Comparison of ENCODE assay signal across 8 cellular contexts in genomic region chr16:21953541-21953902, GRCh38. TPM values are rescaled to one million over a fixed set of nuclear protein-coding genes. Genes with fewer than 3 reads are reported as not detected.
DNase-seq lines count a peak whose midpoint lies in the region; ATAC-seq and TF ChIP-seq lines count a peak whose summit lies in the region.

No MANE protein-coding gene starts in this region.

- TF ChIP-seq CTCF in CD14-positive monocyte (IDR thresholded peaks at IDR 0.05) = no peak
- TF ChIP-seq CTCF in VCaP (conservative IDR thresholded peaks at IDR 0.05) = no peak
- no peak for TF ChIP-seq CTCF in heart left ventricle (IDR thresholded peaks at IDR 0.05)

- H3K9ac ChIP-seq in skeletal muscle satellite cell (ENCODE audit: low read depth, low read length) = peak overlapping the region; percentile 97

- H3K27ac ChIP-seq in VCaP (peak overlapping the region; percentile 94), heart left ventricle (peak overlapping the region; percentile 94 to 99 (median 97))

- peaks cover 12% of the 10 kb centered on the region for H3K36me3 ChIP-seq in H7 (replicated peaks; ENCODE audit: control insufficient read depth, insufficient read depth, low read length)
- H3K36me3 ChIP-seq in heart left ventricle = peaks cover 0 to 33% (median 25%) of the 10 kb centered on the region in 9 donors
- H3K36me3 ChIP-seq in skeletal muscle satellite cell (ENCODE audit: insufficient read depth, low read length) = peaks cover 18% of the 10 kb centered on the region

- H3K9me3 Mint-ChIP-seq in CD14-positive monocyte = no peaks in the 10 kb centered on the region

- DNase-seq in CD14-positive monocyte (ENCODE audit: low spot score) (no peak), H7 (peak; percentile 42), heart left ventricle (no peak), NCI-H1694 treated with DMSO at 0.1 percent for 48 hours (lab: John Stamatoyannopoulos, UW) (no peak), occipital lobe (lab: John Stamatoyannopoulos, UW) (no peak), SIG-M5 treated with dmso at 0.1 percent for 504 hours (lab: John Stamatoyannopoulos, UW; ENCODE audit: unreplicated experiment) (no peak)

- H3K27me3 Mint-ChIP-seq in CD14-positive monocyte (ENCODE audit: low read depth in 3 of 3) = no peaks in the 10 kb centered on the region

- H3K4me3 ChIP-seq in H7 (ENCODE audit: insufficient read depth, low read depth, low read length) (peak overlapping the region; percentile 93), heart left ventricle (peak overlapping the region; percentile 52 to 97 (median 84)), skeletal muscle satellite cell (ENCODE audit: low read length) (peak overlapping the region; percentile 93)

- H3K4me3 Mint-ChIP-seq in CD14-positive monocyte = peak overlapping the region; percentile 95 to 99

- peaks cover 32% of the 10 kb centered on the region for H3K4me1 Mint-ChIP-seq in CD14-positive monocyte

- peaks cover 29 to 31% of the 10 kb centered on the region in 2 donors for H3K36me3 Mint-ChIP-seq in CD14-positive monocyte

- H3K9me3 ChIP-seq in heart left ventricle (no peaks in the 10 kb centered on the region), skeletal muscle satellite cell (replicated peaks; ENCODE audit: low read length) (no peaks in the 10 kb centered on the region)

- TF ChIP-seq POLR2A in heart left ventricle (IDR thresholded peaks at IDR 0.05) = no peak

- peaks cover 0 to 61% (median 40%) of the 10 kb centered on the region in 12 donors for H3K4me1 ChIP-seq in heart left ventricle
- peaks cover 14% of the 10 kb centered on the region for H3K4me1 ChIP-seq in skeletal muscle satellite cell (ENCODE audit: control insufficient read depth, insufficient read depth, low read length)

- H3K4me2 ChIP-seq in skeletal muscle satellite cell (ENCODE audit: low read length) = peak overlapping the region; percentile 84

- peak overlapping the region; percentile 98 to 100 (median 99) for H3K27ac Mint-ChIP-seq in CD14-positive monocyte

- WGBS in heart left ventricle, 4 donors = 0% methylated on average over 12 to 15 of the region's 15 CpGs

- H3K27me3 ChIP-seq in H7 (ENCODE audit: control insufficient read depth, insufficient read depth, low read length) = no peaks in the 10 kb centered on the region
- H3K27me3 ChIP-seq in heart left ventricle = no peaks in the 10 kb centered on the region
- H3K27me3 ChIP-seq in skeletal muscle satellite cell (ENCODE audit: control insufficient read depth, insufficient read depth, low read length) = no peaks in the 10 kb centered on the region

- intact Hi-C loops in CD14-positive monocyte (cut with micrococcal nuclease) (loop anchor here in 1 of 2 donors (5.0 kb wide), 1 partner anchor 296 kb away; no protein-coding TSS in a partner anchor), heart left ventricle (cut with DNase I) (loop anchor here in 6 of 10 donors (1.0 to 10.0 kb wide), 12 partner anchors 34 to 796 kb away; partner anchors contain the start of genes POLR3E (in 2 of the 6) and LDAF1 (in 1 of the 6))

- ATAC-seq in heart left ventricle = peak; percentile 29 to 54 (median 45)

RNA-seq across cellular contexts. Expression of gene UQCRC2, which starts 0.4 kb away (rescaled TPM):
- polyA plus RNA-seq in CD14-positive monocyte (100 to 1,000 TPM; 189 to 195 TPM), heart left ventricle (100 to 1,000 TPM; 153 to 377 TPM)
- 224 and 231 TPM in 2 replicates for total RNA-seq in H7 (2014; rRNA removed; shearing (Covaris generic))
- total RNA-seq in heart left ventricle (1,000 to 10,000 TPM in 2 of 9 donors, 100 to 1,000 TPM in 7; 458 to 1,082 (median 779) TPM), occipital lobe (301 TPM)
- 184 and 192 TPM in 2 replicates for total RNA-seq in skeletal muscle satellite cell (2012; rRNA removed)

RNA-seq across cellular contexts. Expression of gene PDZD9, which starts 47.4 kb away (rescaled TPM):
- polyA plus RNA-seq in CD14-positive monocyte = under 1 TPM in 1 of 2 donors, not detected in 1; 0.31 TPM
- not detected in 2 replicates for total RNA-seq in H7 (2014; rRNA removed; shearing (Covaris generic))
- total RNA-seq in heart left ventricle = not detected
- not detected for polyA plus RNA-seq in heart left ventricle
- not detected in 2 replicates for total RNA-seq in skeletal muscle satellite cell (2012; rRNA removed)
- not detected for total RNA-seq in occipital lobe

RNA-seq across cellular contexts. Expression of gene MOSMO, which starts 54.4 kb away (rescaled TPM):
- polyA plus RNA-seq in CD14-positive monocyte (1 to 10 TPM in 1 of 2 donors, under 1 TPM in 1; 0.95 to 2.5 TPM), heart left ventricle (10 to 100 TPM in 1 of 2 donors, 1 to 10 TPM in 1; 8.8 to 12.4 TPM)
- 7.2 and 11.8 TPM in 2 replicates for total RNA-seq in H7 (2014; rRNA removed; shearing (Covaris generic))
- total RNA-seq in heart left ventricle (10 to 100 TPM in 6 of 9 donors, 1 to 10 TPM in 3; 8.7 to 15.0 (median 11.7) TPM), occipital lobe (50.2 TPM)
- 24.9 and 29.9 TPM in 2 replicates for total RNA-seq in skeletal muscle satellite cell (2012; rRNA removed)
